32 cellular contexts compared by ENCODE assay signal in the genomic region with DNA sequence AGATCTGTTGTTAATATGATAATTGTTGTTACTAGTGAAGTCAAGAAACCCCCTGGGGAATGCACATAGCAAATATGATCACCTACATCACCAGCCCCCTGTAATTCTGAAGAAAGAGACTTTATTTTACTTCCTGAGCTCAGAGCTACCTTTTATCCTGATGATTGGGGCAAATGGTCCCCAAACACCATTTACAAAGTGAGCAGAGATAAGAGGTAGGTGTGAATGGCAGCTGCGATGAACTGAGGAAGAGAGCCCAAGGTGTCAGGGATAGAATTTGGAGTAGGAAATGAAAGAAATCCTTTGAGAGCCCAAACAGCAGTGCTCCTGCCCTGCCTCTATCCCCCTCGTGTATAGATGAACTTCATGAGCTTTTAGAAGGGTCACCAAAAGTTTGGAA.
"Had no signal": no experiment of that assay in that cellular context is flagged by ENCODE, and none has a peak within 500 bp of the region (broad histone marks: within the 10 kb centered on the region; RNA-seq: fewer than 3 reads in every experiment).

No MANE protein-coding gene starts in this region.

- H3K4me3 Mint-ChIP-seq: activated CD4-positive, alpha-beta memory T cell treated with anti-CD3 and anti-CD28 coated beads for 36 hours; activated CD4-positive, alpha-beta T cell treated with anti-CD3 and anti-CD28 coated beads for 36 hours; activated CD4-positive, alpha-beta T cell treated with anti-CD3 and anti-CD28 coated beads, Interleukin-2, amount 10 ng/mL, durations not matched to agents 24 days and 14 days; activated CD8-positive, alpha-beta memory T cell treated with anti-CD3 and anti-CD28 coated beads, Interleukin-2, amount 10 ng/mL, durations not matched to agents 7 days and 5 days; activated CD8-positive, alpha-beta T cell treated with anti-CD3 and anti-CD28 coated beads, Interleukin-2, amount 10 ng/mL, durations not matched to agents 7 days and 5 days; activated naive CD4-positive, alpha-beta T cell treated with anti-CD3 and anti-CD28 coated beads, Interleukin-2, amount 10 ng/mL, durations not matched to agents 7 days and 5 days; activated naive CD8-positive, alpha-beta T cell treated with anti-CD3 and anti-CD28 coated beads, Interleukin-2, amount 10 ng/mL, durations not matched to agents 7 days and 5 days; activated T-helper 1 cell treated with anti-CD3 and anti-CD28 coated beads, Interleukin-12 subunit alpha, Interleukin-12 subunit beta, Interleukin-2, Interleukin-4 antibody, amounts not matched to agents 30 ng/mL and 10 ng/mL and 1 ng/mL, durations not matched to agents 14 hours and 24 hours and 36 hours; brain; T-helper 17 cell; T-helper 2 cell treated with Interferon-gamma antibody and Interleukin-4, amounts not matched to agents 5 μg/mL and 100 μg/mL, for 36 hours had no signal

- ATAC-seq: activated CD4-positive, alpha-beta T cell treated with anti-CD3 and anti-CD28 coated beads for 36 hours; activated CD8-positive, alpha-beta memory T cell treated with anti-CD3 and anti-CD28 coated beads, Interleukin-2, amount 10 ng/mL, durations not matched to agents 7 days and 5 days; activated CD8-positive, alpha-beta T cell treated with anti-CD3 and anti-CD28 coated beads, Interleukin-2, amount 10 ng/mL, durations not matched to agents 7 days and 5 days; activated naive CD4-positive, alpha-beta T cell treated with anti-CD3 and anti-CD28 coated beads, Interleukin-2, amount 50 U/mL, for 72 hours; gastrocnemius medialis; heart left ventricle; T-helper 17 cell had no signal

- H3K36me3 ChIP-seq: ascending aorta, breast epithelium, cardiac muscle cell, colonic mucosa, gastrocnemius medialis, heart left ventricle, WERI-Rb-1 had no signal

- H3K4me1 Mint-ChIP-seq: activated CD4-positive, alpha-beta T cell treated with anti-CD3 and anti-CD28 coated beads for 36 hours; activated CD4-positive, alpha-beta T cell treated with anti-CD3 and anti-CD28 coated beads, Interleukin-2, amount 10 ng/mL, durations not matched to agents 24 days and 14 days; activated CD8-positive, alpha-beta memory T cell treated with anti-CD3 and anti-CD28 coated beads, Interleukin-2, amount 10 ng/mL, durations not matched to agents 7 days and 5 days; activated naive CD4-positive, alpha-beta T cell treated with anti-CD3 and anti-CD28 coated beads, Interleukin-2, amount 10 ng/mL, durations not matched to agents 7 days and 5 days; activated naive CD8-positive, alpha-beta T cell treated with anti-CD3 and anti-CD28 coated beads, Interleukin-2, amount 10 ng/mL, durations not matched to agents 7 days and 5 days; T-helper 17 cell had no signal

- H3K4me1 ChIP-seq: ascending aorta, breast epithelium, colonic mucosa, gastrocnemius medialis, heart left ventricle had no signal

- H3K4me3 ChIP-seq: ascending aorta, breast epithelium, cardiac muscle cell, colonic mucosa, gastrocnemius medialis, heart left ventricle had no signal

- H3K36me3 Mint-ChIP-seq: activated CD4-positive, alpha-beta memory T cell treated with anti-CD3 and anti-CD28 coated beads for 36 hours; activated CD8-positive, alpha-beta memory T cell treated with anti-CD3 and anti-CD28 coated beads, Interleukin-2, amount 10 ng/mL, durations not matched to agents 7 days and 5 days; activated naive CD4-positive, alpha-beta T cell treated with anti-CD3 and anti-CD28 coated beads, Interleukin-2, amount 10 ng/mL, durations not matched to agents 7 days and 5 days; activated naive CD4-positive, alpha-beta T cell treated with anti-CD3 and anti-CD28 coated beads, Interleukin-2, amount 50 U/mL, for 72 hours; activated naive CD8-positive, alpha-beta T cell treated with anti-CD3 and anti-CD28 coated beads, Interleukin-2, amount 10 ng/mL, durations not matched to agents 7 days and 5 days had no signal

- DNase-seq: activated CD4-positive, alpha-beta memory T cell treated with anti-CD3 and anti-CD28 coated beads for 36 hours; activated CD4-positive, alpha-beta T cell treated with anti-CD3 and anti-CD28 coated beads for 36 hours; activated CD4-positive, alpha-beta T cell treated with anti-CD3 and anti-CD28 coated beads, Interleukin-2, amount 10 ng/mL, durations not matched to agents 24 days and 14 days; activated CD4-positive, CD25-positive, alpha-beta regulatory T cell; activated CD4-positive, CD25-positive, alpha-beta regulatory T cell treated with anti-CD3 and anti-CD28 coated beads, Interleukin-2, amount 50 U/mL, for 72 hours; activated CD8-positive, alpha-beta memory T cell treated with anti-CD3 and anti-CD28 coated beads, Interleukin-2, amount 10 ng/mL, durations not matched to agents 7 days and 5 days; activated CD8-positive, alpha-beta memory T cell treated with anti-CD3 and anti-CD28 coated beads, Interleukin-2, amount 50 U/mL, for 4 hours; activated CD8-positive, alpha-beta T cell treated with anti-CD3 and anti-CD28 coated beads, Interleukin-2, amount 10 ng/mL, durations not matched to agents 7 days and 5 days; activated effector memory CD4-positive, alpha-beta T cell treated with anti-CD3 and anti-CD28 coated beads, Interleukin-2, amount 50 U/mL, for 16 hours; activated naive CD4-positive, alpha-beta T cell treated with anti-CD3 and anti-CD28 coated beads, Interleukin-2, amount 10 ng/mL, durations not matched to agents 7 days and 5 days; activated naive CD8-positive, alpha-beta T cell treated with anti-CD3 and anti-CD28 coated beads, Interleukin-2, amount 10 ng/mL, durations not matched to agents 7 days and 5 days; activated T-cell treated with anti-CD3 and anti-CD28 coated beads, Interleukin-2, amount 50 U/mL, for 1 hour; activated T-cell treated with anti-CD3 and anti-CD28 coated beads, Interleukin-2, amount 50 U/mL, for 48 hours; central memory CD4-positive, alpha-beta T cell; cerebellar nuclear complex; colonic mucosa; effector CD8-positive, alpha-beta T cell; foreskin fibroblast; gastrocnemius medialis; glutamatergic neuron; heart left ventricle; T-helper 17 cell; T1000; WERI-Rb-1 had no signal

- H3K27ac ChIP-seq: ascending aorta, breast epithelium, cardiac muscle cell, colonic mucosa, gastrocnemius medialis, heart left ventricle, WERI-Rb-1 had no signal

- H3K27me3 Mint-ChIP-seq: activated naive CD4-positive, alpha-beta T cell treated with anti-CD3 and anti-CD28 coated beads, Interleukin-2, amount 10 ng/mL, durations not matched to agents 7 days and 5 days; activated naive CD8-positive, alpha-beta T cell treated with anti-CD3 and anti-CD28 coated beads, Interleukin-2, amount 10 ng/mL, durations not matched to agents 7 days and 5 days; brain; T-helper 17 cell had no signal

- H3K27me3 ChIP-seq: ascending aorta, breast epithelium, cardiac muscle cell, colonic mucosa had no signal

- H3K9me3 ChIP-seq: ascending aorta, colonic mucosa, gastrocnemius medialis had no signal

- H3K27ac Mint-ChIP-seq: activated CD4-positive, alpha-beta memory T cell treated with anti-CD3 and anti-CD28 coated beads for 36 hours; activated CD4-positive, alpha-beta T cell treated with anti-CD3 and anti-CD28 coated beads for 36 hours; activated CD4-positive, alpha-beta T cell treated with anti-CD3 and anti-CD28 coated beads, Interleukin-2, amount 10 ng/mL, durations not matched to agents 24 days and 14 days; activated CD8-positive, alpha-beta memory T cell treated with anti-CD3 and anti-CD28 coated beads, Interleukin-2, amount 10 ng/mL, durations not matched to agents 7 days and 5 days; activated CD8-positive, alpha-beta T cell treated with anti-CD3 and anti-CD28 coated beads, Interleukin-2, amount 10 ng/mL, durations not matched to agents 7 days and 5 days; activated naive CD4-positive, alpha-beta T cell treated with anti-CD3 and anti-CD28 coated beads, Interleukin-2, amount 10 ng/mL, durations not matched to agents 7 days and 5 days; activated naive CD4-positive, alpha-beta T cell treated with anti-CD3 and anti-CD28 coated beads, Interleukin-2, amount 50 U/mL, for 72 hours; activated naive CD8-positive, alpha-beta T cell treated with anti-CD3 and anti-CD28 coated beads, Interleukin-2, amount 10 ng/mL, durations not matched to agents 7 days and 5 days; activated T-helper 1 cell treated with anti-CD3 and anti-CD28 coated beads, Interleukin-12 subunit alpha, Interleukin-12 subunit beta, Interleukin-2, Interleukin-4 antibody, amounts not matched to agents 30 ng/mL and 10 ng/mL and 1 ng/mL, durations not matched to agents 14 hours and 24 hours and 36 hours; activated T-helper 2 cell treated with anti-CD3 and anti-CD28 coated beads, Interferon-gamma antibody, Interleukin-2, Interleukin-4, amounts not matched to agents 10 μg/mL and 5 μg/mL and 100 μg/mL, durations not matched to agents 14 hours and 24 hours and 36 hours; brain; T-helper 17 cell; T-helper 2 cell treated with Interferon-gamma antibody and Interleukin-4, amounts not matched to agents 5 μg/mL and 100 μg/mL, for 36 hours had no signal

- H3K9me3 Mint-ChIP-seq: activated CD4-positive, alpha-beta memory T cell treated with anti-CD3 and anti-CD28 coated beads for 36 hours; activated CD4-positive, alpha-beta T cell treated with anti-CD3 and anti-CD28 coated beads, Interleukin-2, amount 10 ng/mL, durations not matched to agents 24 days and 14 days; activated naive CD4-positive, alpha-beta T cell treated with anti-CD3 and anti-CD28 coated beads, Interleukin-2, amount 10 ng/mL, durations not matched to agents 7 days and 5 days; activated T-helper 1 cell treated with anti-CD3 and anti-CD28 coated beads, Interleukin-12 subunit alpha, Interleukin-12 subunit beta, Interleukin-2, Interleukin-4 antibody, amounts not matched to agents 30 ng/mL and 10 ng/mL and 1 ng/mL, durations not matched to agents 14 hours and 24 hours and 36 hours; activated T-helper 2 cell treated with anti-CD3 and anti-CD28 coated beads, Interferon-gamma antibody, Interleukin-2, Interleukin-4, amounts not matched to agents 10 μg/mL and 5 μg/mL and 100 μg/mL, durations not matched to agents 14 hours and 24 hours and 36 hours; T-helper 2 cell treated with Interferon-gamma antibody and Interleukin-4, amounts not matched to agents 5 μg/mL and 100 μg/mL, for 36 hours had no signal
